Comparison of ENCODE assay signal across 19 cellular contexts in genomic region chr4:101123231-101123630, GRCh38.
DNase-seq lines count a peak whose midpoint lies in the region; ATAC-seq and FAIRE-seq lines count a peak whose summit lies in the region.
"Had no signal": no experiment of that assay in that cellular context is flagged by ENCODE, and none has a peak within 500 bp of the region (broad histone marks: within the 10 kb centered on the region; RNA-seq: fewer than 3 reads in every experiment).

No MANE protein-coding gene starts in this region.

- DNase-seq in activated T-cell treated with anti-CD3 and anti-CD28 coated beads, Interleukin-2, amount 50 U/mL, for 72 hours = no peak
- DNase-seq in activated T-cell treated with anti-CD3 and anti-CD28 coated beads, Interleukin-2, amount 50 U/mL, for 48 hours = no peak
- DNase-seq in HT1080 (ENCODE audit: low read depth) (peak; percentile 56), NCI-H2107 treated with DMSO at 0.1 percent for 48 hours (lab: John Stamatoyannopoulos, UW; ENCODE audit: unreplicated experiment) (no peak), T-helper 17 cell (no peak)
- no peak for DNase-seq in stimulated activated naive CD8-positive, alpha-beta T cell treated with anti-CD3 and anti-CD28 coated beads, Interleukin-15, Interleukin-2, amounts not matched to agents 100 U/mL and 50 U/mL, for 24 hours
- DNase-seq: Caco-2, GM23248, NCI-H1930, NCI-H2171 treated with DMSO at 0.1 percent for 48 hours, NCI-H510A, NCI-H82, Peyer's patch, Right ventricle myocardium superior had no signal

- H3K9me3 Mint-ChIP-seq in activated T-cell treated with anti-CD3 and anti-CD28 coated beads, Interleukin-2, amount 50 U/mL, for 72 hours = no peaks in the 10 kb centered on the region
- H3K9me3 Mint-ChIP-seq: CD14-positive monocyte had no signal

- peaks cover 34% of the 10 kb centered on the region for H3K4me1 Mint-ChIP-seq in activated T-cell treated with anti-CD3 and anti-CD28 coated beads, Interleukin-2, amount 50 U/mL, for 72 hours (ENCODE audit: low read depth)
- peaks cover 18% of the 10 kb centered on the region for H3K4me1 Mint-ChIP-seq in T-helper 17 cell

- no peaks in the 10 kb centered on the region for H3K27me3 Mint-ChIP-seq in activated T-cell treated with anti-CD3 and anti-CD28 coated beads, Interleukin-2, amount 50 U/mL, for 72 hours (ENCODE audit: low read depth)
- no peaks in the 10 kb centered on the region for H3K27me3 Mint-ChIP-seq in T-helper 17 cell

- no peaks in the 10 kb centered on the region for H3K36me3 Mint-ChIP-seq in activated T-cell treated with anti-CD3 and anti-CD28 coated beads, Interleukin-2, amount 50 U/mL, for 72 hours (ENCODE audit: insufficient read depth in 2 of 2)
- H3K36me3 Mint-ChIP-seq in T-helper 17 cell (ENCODE audit: low read depth) = peaks cover 4% of the 10 kb centered on the region

- no peak overlapping the region for H3K4me3 Mint-ChIP-seq in activated T-cell treated with anti-CD3 and anti-CD28 coated beads, Interleukin-2, amount 50 U/mL, for 72 hours
- H3K4me3 Mint-ChIP-seq in T-helper 17 cell = no peak overlapping the region
- H3K4me3 Mint-ChIP-seq: CD14-positive monocyte had no signal

- no peak overlapping the region for H3K27ac Mint-ChIP-seq in activated T-cell treated with anti-CD3 and anti-CD28 coated beads, Interleukin-2, amount 50 U/mL, for 72 hours
- no peak overlapping the region for H3K27ac Mint-ChIP-seq in T-helper 17 cell

- peak; percentile 37 to 55 for ATAC-seq in activated T-cell treated with anti-CD3 and anti-CD28 coated beads, Interleukin-2, amount 50 U/mL, for 72 hours (replicated peaks in 1 of 2)
- peak; percentile 59 for ATAC-seq in stimulated activated naive CD8-positive, alpha-beta T cell treated with anti-CD3 and anti-CD28 coated beads, Interleukin-15, Interleukin-2, amounts not matched to agents 100 U/mL and 50 U/mL, for 24 hours
- ATAC-seq in GM19467 (IDR thresholded peaks at IDR 0.05; ENCODE audit: unreplicated experiment) (no peak), T-helper 17 cell (no peak)
- ATAC-seq: A549 had no signal

- H3K9me3 ChIP-seq in T-helper 17 cell (ENCODE audit: control insufficient read depth, low read length, poor library complexity, severe bottlenecking) = no peaks in the 10 kb centered on the region
- H3K9me3 ChIP-seq: A549, Caco-2, Peyer's patch had no signal

- FAIRE-seq in colon (lab: Jason Lieb, UNC) = peak; percentile 75
- FAIRE-seq: A549, GM18507 had no signal

Comparison
In these comparisons a context has a peak if more than half of its experiments do, and no peak if none do; other contexts are left out.
1. ATAC-seq: peak in activated T-cell treated with anti-CD3 and anti-CD28 coated beads, Interleukin-2, amount 50 U/mL, for 72 hours (2 of 2) and stimulated activated naive CD8-positive, alpha-beta T cell treated with anti-CD3 and anti-CD28 coated beads, Interleukin-15, Interleukin-2, amounts not matched to agents 100 U/mL and 50 U/mL, for 24 hours (single experiment); none in GM19467 (single experiment) and T-helper 17 cell (single experiment).